In genomic region chr20:3681352-3681930, GRCh38 we compare ENCODE assay signal across 12 cellular contexts. TPM values are rescaled to one million over a fixed set of nuclear protein-coding genes. Genes with fewer than 3 reads are reported as not detected.
A peak's percentile ranks its signal among the peaks of the same experiment; 100 is the strongest.
DNase-seq lines count a peak whose midpoint lies in the region; ATAC-seq and TF ChIP-seq lines count a peak whose summit lies in the region.
"Had no signal": no experiment of that assay in that cellular context is flagged by ENCODE, and none has a peak within 500 bp of the region (broad histone marks: within the 10 kb centered on the region; RNA-seq: fewer than 3 reads in every experiment).

No MANE protein-coding gene starts in this region.

- CTCF ChIA-PET in Caco-2 (lab: Charles Lee): interaction anchor here (0.6 to 1.1 kb wide), 3 partner anchors 13 to 119 kb away, joined by 3 to 5 read pairs (median 3); no protein-coding TSS in a partner anchor

- H3K9me3 ChIP-seq in Caco-2 (no peaks in the 10 kb centered on the region), iPS-20b (ENCODE audit: insufficient read depth, low read depth, low read length) (no peaks in the 10 kb centered on the region)

- no peaks in the 10 kb centered on the region for H3K36me3 Mint-ChIP-seq in Caco-2 (ENCODE audit: insufficient read depth, unreplicated experiment)
- no peaks in the 10 kb centered on the region for H3K36me3 Mint-ChIP-seq in brain
- H3K36me3 Mint-ChIP-seq: CD4-positive, CD25-positive, alpha-beta regulatory T cell; immature natural killer cell had no signal

- intact Hi-C loops in Caco-2 (cut with micrococcal nuclease; ENCODE audit: unreplicated experiment): no loop called here

- no TSS peak for BruUV-seq in Caco-2 (replicated peaks; lab: Mats Ljungman, UMichigan)

- no peak overlapping the region for H3K9ac ChIP-seq in iPS-20b (ENCODE audit: low read depth, low read length)

- no peaks in the 10 kb centered on the region for H3K4me1 ChIP-seq in Caco-2
- H3K4me1 ChIP-seq in iPS-20b (ENCODE audit: insufficient read depth, low read length): peaks cover 15% of the 10 kb centered on the region; the same call in 1 of the 2 replicates

- 0 out of 2 replicates have a peak overlapping the region, but pooled peaks have one; percentile 15 for H3K4me3 ChIP-seq in Caco-2 (ENCODE audit: low read depth, low read length)
- peak overlapping the region; percentile 58; the same call in 1 of the 2 replicates for H3K4me3 ChIP-seq in iPS-20b (ENCODE audit: low read length)
- peak overlapping the region; percentile 33 for H3K4me3 ChIP-seq in retinal pigment epithelial cell (ENCODE audit: low read length)

- H3K27ac Mint-ChIP-seq in Caco-2 (ENCODE audit: unreplicated experiment): no peak overlapping the region
- H3K27ac Mint-ChIP-seq in brain: peak overlapping the region in 3 of 5 experiments; percentile 64 to 88 (median 84)
- H3K27ac Mint-ChIP-seq: CD4-positive, CD25-positive, alpha-beta regulatory T cell; immature natural killer cell had no signal

- ATAC-seq in GM19467 (IDR thresholded peaks at IDR 0.05; ENCODE audit: unreplicated experiment): no peak

- no peaks in the 10 kb centered on the region for H3K36me3 ChIP-seq in Caco-2 (ENCODE audit: control insufficient read depth, insufficient read depth, low read length)
- H3K36me3 ChIP-seq in iPS-20b (ENCODE audit: insufficient read depth, low read depth, low read length): no peaks in the 10 kb centered on the region

- no peaks in the 10 kb centered on the region for H3K27me3 ChIP-seq in Caco-2 (replicated peaks; ENCODE audit: control insufficient read depth, insufficient read depth, low read length)
- H3K27me3 ChIP-seq in iPS-20b (ENCODE audit: insufficient read depth, low read length): peaks cover 49% of the 10 kb centered on the region

- TF ChIP-seq CTCF in Caco-2 (IDR thresholded peaks at IDR 0.05; ENCODE audit: insufficient read depth in 1 of 2, low read depth in 1 of 2, low read length in 1 of 2, severe bottlenecking in 1 of 2, unreplicated experiment in 1 of 2) (no peak), brain (conservative IDR thresholded peaks at IDR 0.05) (no peak), retinal pigment epithelial cell (conservative IDR thresholded peaks at IDR 0.05; ENCODE audit: low read depth, low read length) (no peak)

- H3K9me3 Mint-ChIP-seq in Caco-2 (ENCODE audit: unreplicated experiment) (no peaks in the 10 kb centered on the region), brain (no peaks in the 10 kb centered on the region)
- H3K9me3 Mint-ChIP-seq: immature natural killer cell had no signal

- DNase-seq in Caco-2 (no peak), retinal pigment epithelial cell (ENCODE audit: low read depth) (no peak), OCI-M1 (lab: John Stamatoyannopoulos, UW) (no peak), cortex of kidney (lab: John Stamatoyannopoulos, UW) (no peak), NCI-H748 treated with DMSO at 0.1 percent for 48 hours (lab: John Stamatoyannopoulos, UW) (no peak)
- DNase-seq: activated T-cell treated with anti-CD3 and anti-CD28 coated beads for 4 hours; CD4-positive, CD25-positive, alpha-beta regulatory T cell; immature natural killer cell had no signal

- H3K27me3 Mint-ChIP-seq in Caco-2 (ENCODE audit: insufficient read depth, unreplicated experiment): peaks cover 3% of the 10 kb centered on the region
- H3K27me3 Mint-ChIP-seq in brain: peaks cover 39% of the 10 kb centered on the region

- H3K27ac ChIP-seq in iPS-20b (ENCODE audit: low read length): no peak overlapping the region

- H3K4me1 Mint-ChIP-seq in Caco-2 (ENCODE audit: low read depth, unreplicated experiment) (no peaks in the 10 kb centered on the region), brain (peaks cover 54% of the 10 kb centered on the region)

- H3K4me3 Mint-ChIP-seq in Caco-2 (ENCODE audit: unreplicated experiment): peak overlapping the region; percentile 49
- peak overlapping the region in 3 of 5 experiments; percentile 49 to 81 (median 64) for H3K4me3 Mint-ChIP-seq in brain
- H3K4me3 Mint-ChIP-seq: CD4-positive, CD25-positive, alpha-beta regulatory T cell had no signal

- POLR2A ChIA-PET in Caco-2 (lab: Charles Lee): no interaction called here

RNA-seq across cellular contexts. Expression of gene ADAM33, which starts 0.4 kb away (rescaled TPM):
- total RNA-seq in Caco-2 (2022): 0.12 and 0.23 TPM in 2 replicates
- polyA plus RNA-seq in brain (ENCODE audit: insufficient read depth, low read depth, low replicate concordance): 0.42 TPM
- total RNA-seq: CD4-positive, CD25-positive, alpha-beta regulatory T cell had no signal
- polyA plus RNA-seq: CD4-positive, CD25-positive, alpha-beta regulatory T cell; immature natural killer cell had no signal

RNA-seq across cellular contexts. Expression of gene GFRA4, which starts 18.2 kb away (rescaled TPM):
- total RNA-seq in Caco-2 (2022): not detected in 2 replicates
- polyA plus RNA-seq in brain (ENCODE audit: insufficient read depth, low read depth, low replicate concordance): not detected
- total RNA-seq: CD4-positive, CD25-positive, alpha-beta regulatory T cell; sciatic nerve had no signal
- polyA plus RNA-seq: CD4-positive, CD25-positive, alpha-beta regulatory T cell; immature natural killer cell had no signal

RNA-seq across cellular contexts. Expression of gene SIGLEC1, which starts 31.0 kb away (rescaled TPM):
- not detected in 2 replicates for total RNA-seq in Caco-2 (2022)
- 0.97 TPM for polyA plus RNA-seq in brain (ENCODE audit: insufficient read depth, low read depth, low replicate concordance)
- total RNA-seq: CD4-positive, CD25-positive, alpha-beta regulatory T cell had no signal
- polyA plus RNA-seq: CD4-positive, CD25-positive, alpha-beta regulatory T cell had no signal

RNA-seq across cellular contexts. Expression of gene HSPA12B, which starts 51.0 kb away (rescaled TPM):
- not detected in 2 replicates for total RNA-seq in Caco-2 (2022)
- 2.7 TPM for polyA plus RNA-seq in brain (ENCODE audit: insufficient read depth, low read depth, low replicate concordance)
- total RNA-seq: CD4-positive, CD25-positive, alpha-beta regulatory T cell had no signal
